Comparison of ENCODE assay signal across 10 cellular contexts in genomic region chr2:64904405-64905329, GRCh38.
A peak's percentile ranks its signal among the peaks of the same experiment; 100 is the strongest.
DNase-seq lines count a peak whose midpoint lies in the region; ATAC-seq lines count a peak whose summit lies in the region.
"Had no signal": no experiment of that assay in that cellular context is flagged by ENCODE, and none has a peak within 500 bp of the region (broad histone marks: within the 10 kb centered on the region; RNA-seq: fewer than 3 reads in every experiment).

No MANE protein-coding gene starts in this region.

- H3K4me1 Mint-ChIP-seq in naive thymus-derived CD8-positive, alpha-beta T cell: peaks cover 0 to 16% (median 0%) of the 10 kb centered on the region in 4 donors

- DNase-seq in CD1c-positive myeloid dendritic cell (ENCODE audit: extremely low spot score) (peak; percentile 66), RPMI8226 (peak; percentile 79), medulla oblongata (ENCODE audit: extremely low spot score) (peak; percentile 52), middle frontal gyrus (ENCODE audit: extremely low spot score, low spot score) (no peak)
- DNase-seq in naive thymus-derived CD8-positive, alpha-beta T cell: no peak
- DNase-seq: stimulated activated CD8-positive, alpha-beta memory T cell treated with anti-CD3 and anti-CD28 coated beads, Interleukin-4, amount 100 ng/mL, for 48 hours had no signal

- H3K27me3 Mint-ChIP-seq in naive thymus-derived CD8-positive, alpha-beta T cell: peaks cover 5 to 23% (median 9%) of the 10 kb centered on the region in 5 donors

- no peaks in the 10 kb centered on the region for H3K9me3 Mint-ChIP-seq in naive thymus-derived CD8-positive, alpha-beta T cell
- H3K9me3 Mint-ChIP-seq: neural crest cell had no signal

- ATAC-seq in HG02870 (IDR thresholded peaks at IDR 0.05; ENCODE audit: unreplicated experiment) (peak; percentile 66), GM19455 (IDR thresholded peaks at IDR 0.05; ENCODE audit: unreplicated experiment) (no peak), HG03378 (IDR thresholded peaks at IDR 0.05; ENCODE audit: unreplicated experiment) (no peak)
- ATAC-seq in naive thymus-derived CD8-positive, alpha-beta T cell: no peak

- peak overlapping the region in 1 of 10 donors; percentile 11 for H3K4me3 Mint-ChIP-seq in naive thymus-derived CD8-positive, alpha-beta T cell
- H3K4me3 Mint-ChIP-seq: neural crest cell had no signal

- POLR2A ChIA-PET in naive thymus-derived CD8-positive, alpha-beta T cell (lab: Charles Lee): interaction anchor here (0.6 to 0.9 kb wide), 2 partner anchors 18 to 87 kb away, joined by 3 read pairs; no protein-coding TSS in a partner anchor

- peak overlapping the region in 1 of 10 donors; percentile 21 for H3K27ac Mint-ChIP-seq in naive thymus-derived CD8-positive, alpha-beta T cell

- H3K36me3 Mint-ChIP-seq in naive thymus-derived CD8-positive, alpha-beta T cell: no peaks in the 10 kb centered on the region

Comparison
In these comparisons a context has a peak if more than half of its experiments do, and no peak if none do; other contexts are left out.
1. DNase-seq: peak in CD1c-positive myeloid dendritic cell (single experiment), RPMI8226 (single experiment) and medulla oblongata (single experiment); none in naive thymus-derived CD8-positive, alpha-beta T cell (0 of 10) and middle frontal gyrus (single experiment).